Comparison of ENCODE assay signal across 9 cellular contexts in genomic region chr3:58074126-58074715, GRCh38.
DNase-seq lines count a peak whose midpoint lies in the region; ATAC-seq and TF ChIP-seq lines count a peak whose summit lies in the region.
"Had no signal": no experiment of that assay in that cellular context is flagged by ENCODE, and none has a peak within 500 bp of the region (broad histone marks: within the 10 kb centered on the region; RNA-seq: fewer than 3 reads in every experiment).

No MANE protein-coding gene starts in this region.

- H3K9me3 Mint-ChIP-seq in activated T-cell treated with anti-CD3 and anti-CD28 coated beads, Interleukin-2, amount 50 U/mL, for 72 hours = peaks cover 0 to 2% of the 10 kb centered on the region in 2 donors
- peaks cover 8% of the 10 kb centered on the region for H3K9me3 Mint-ChIP-seq in activated naive CD8-positive, alpha-beta T cell treated with anti-CD3 and anti-CD28 coated beads for 36 hours

- no peak for TF ChIP-seq POLR2A in transverse colon (IDR thresholded peaks at IDR 0.05)

- peaks cover 43% of the 10 kb centered on the region for H3K4me1 Mint-ChIP-seq in activated T-cell treated with anti-CD3 and anti-CD28 coated beads, Interleukin-2, amount 50 U/mL, for 72 hours (ENCODE audit: low read depth)
- peaks cover 39% of the 10 kb centered on the region for H3K4me1 Mint-ChIP-seq in activated naive CD8-positive, alpha-beta T cell treated with anti-CD3 and anti-CD28 coated beads for 36 hours

- 61 to 65% methylated on average over 4 of the region's 4 CpGs for WGBS in transverse colon (ENCODE audit: low coverage in 1 of 2), 2 donors

- peak overlapping the region; percentile 61 to 80 (median 74) for H3K27ac ChIP-seq in transverse colon

- no peak for TF ChIP-seq EP300 in transverse colon (IDR thresholded peaks at IDR 0.05; ENCODE audit: low read depth)

- H3K4me1 ChIP-seq in transverse colon = peaks cover 14 to 48% (median 24%) of the 10 kb centered on the region in 4 donors

- no peaks in the 10 kb centered on the region for H3K27me3 ChIP-seq in transverse colon

- DNase-seq in activated T-cell treated with anti-CD3 and anti-CD28 coated beads, Interleukin-2, amount 50 U/mL, for 72 hours = no peak
- DNase-seq in activated T-cell treated with anti-CD3 and anti-CD28 coated beads for 4 hours = no peak
- DNase-seq in activated naive CD8-positive, alpha-beta T cell treated with anti-CD3 and anti-CD28 coated beads for 36 hours = no peak
- no peak for DNase-seq in transverse colon
- DNase-seq in kidney glomerular epithelial cell (lab: John Stamatoyannopoulos, UW) = no peak
- no peak for DNase-seq in NCI-H510A (lab: John Stamatoyannopoulos, UW)
- DNase-seq in G401 (ENCODE audit: low spot score) = no peak
- DNase-seq: NCI-H1092 had no signal

- H3K36me3 Mint-ChIP-seq in activated T-cell treated with anti-CD3 and anti-CD28 coated beads, Interleukin-2, amount 50 U/mL, for 72 hours (ENCODE audit: insufficient read depth in 2 of 2) = peaks cover 0 to 4% of the 10 kb centered on the region in 2 donors
- peaks cover 18% of the 10 kb centered on the region for H3K36me3 Mint-ChIP-seq in activated naive CD8-positive, alpha-beta T cell treated with anti-CD3 and anti-CD28 coated beads for 36 hours

- peaks cover 0 to 24% (median 10%) of the 10 kb centered on the region in 4 donors for H3K36me3 ChIP-seq in transverse colon

- no peak overlapping the region for H3K4me3 ChIP-seq in transverse colon

- TF ChIP-seq CTCF in transverse colon (IDR thresholded peaks at IDR 0.05) = no peak

- in situ Hi-C loops in transverse colon (cut with MboI; ENCODE audit: low pct_ligation_motif_present in 1 of 4, low pct_unique_long_range_greater_than_20kb in 1 of 4, low sequenced_read_pairs in 3 of 4) = no loop called here
- in situ Hi-C loops in G401 (cut with HindIII; ENCODE audit: low sequenced_read_pairs) = no loop called here

- ATAC-seq in activated T-cell treated with anti-CD3 and anti-CD28 coated beads, Interleukin-2, amount 50 U/mL, for 72 hours (replicated peaks in 1 of 2) = no peak
- peak; percentile 61 for ATAC-seq in HG03432 (IDR thresholded peaks at IDR 0.05; ENCODE audit: unreplicated experiment)

- intact Hi-C loops in transverse colon (cut with DNase I; ENCODE audit: low total_unique reads) = no loop called here

- no peaks in the 10 kb centered on the region for H3K27me3 Mint-ChIP-seq in activated T-cell treated with anti-CD3 and anti-CD28 coated beads, Interleukin-2, amount 50 U/mL, for 72 hours (ENCODE audit: low read depth)
- no peaks in the 10 kb centered on the region for H3K27me3 Mint-ChIP-seq in activated naive CD8-positive, alpha-beta T cell treated with anti-CD3 and anti-CD28 coated beads for 36 hours

- no peak overlapping the region for H3K27ac Mint-ChIP-seq in activated T-cell treated with anti-CD3 and anti-CD28 coated beads, Interleukin-2, amount 50 U/mL, for 72 hours
- peak overlapping the region; percentile 1 for H3K27ac Mint-ChIP-seq in activated naive CD8-positive, alpha-beta T cell treated with anti-CD3 and anti-CD28 coated beads for 36 hours

- H3K4me3 Mint-ChIP-seq in activated T-cell treated with anti-CD3 and anti-CD28 coated beads, Interleukin-2, amount 50 U/mL, for 72 hours = peak overlapping the region; percentile 5 to 10
- no peak overlapping the region for H3K4me3 Mint-ChIP-seq in activated naive CD8-positive, alpha-beta T cell treated with anti-CD3 and anti-CD28 coated beads for 36 hours

- no peaks in the 10 kb centered on the region for H3K9me3 ChIP-seq in transverse colon
